ENCODE assay signal across 9 cellular contexts in genomic region chr3:29283297-29283681, GRCh38. TPM values are rescaled to one million over a fixed set of nuclear protein-coding genes. Genes with fewer than 3 reads are reported as not detected.
DNase-seq lines count a peak whose midpoint lies in the region; TF ChIP-seq lines count a peak whose summit lies in the region.
"Had no signal": no experiment of that assay in that cellular context is flagged by ENCODE, and none has a peak within 500 bp of the region (broad histone marks: within the 10 kb centered on the region; RNA-seq: fewer than 3 reads in every experiment).

No MANE protein-coding gene starts in this region.

- H3K27ac Mint-ChIP-seq in activated CD4-positive, alpha-beta T cell treated with anti-CD3 and anti-CD28 coated beads, Interleukin-2, amount 10 ng/mL, durations not matched to agents 24 days and 14 days, result peak overlapping the region; percentile 78
- no peak overlapping the region for H3K27ac Mint-ChIP-seq in activated naive CD8-positive, alpha-beta T cell

- H3K36me3 ChIP-seq in iPS-18a (ENCODE audit: control insufficient read depth, low read depth, low read length) (no peaks in the 10 kb centered on the region), testis (ENCODE audit: low read depth, missing control alignments) (no peaks in the 10 kb centered on the region)

- peak overlapping the region; percentile 0 for H3K9ac ChIP-seq in iPS-18a (ENCODE audit: low read length)

- no peaks in the 10 kb centered on the region for H3K9me3 Mint-ChIP-seq in activated CD4-positive, alpha-beta T cell treated with anti-CD3 and anti-CD28 coated beads, Interleukin-2, amount 10 ng/mL, durations not matched to agents 24 days and 14 days
- H3K9me3 Mint-ChIP-seq in activated naive CD8-positive, alpha-beta T cell (ENCODE audit: low read depth), result no peaks in the 10 kb centered on the region

- H3K4me1 Mint-ChIP-seq in activated CD4-positive, alpha-beta T cell treated with anti-CD3 and anti-CD28 coated beads, Interleukin-2, amount 10 ng/mL, durations not matched to agents 24 days and 14 days, result peaks cover 33% of the 10 kb centered on the region
- peaks cover 30% of the 10 kb centered on the region for H3K4me1 Mint-ChIP-seq in activated naive CD8-positive, alpha-beta T cell (ENCODE audit: low read depth)

- H3K4me3 ChIP-seq in iPS-18a (ENCODE audit: low read length) (peak overlapping the region; percentile 24), testis (peak overlapping the region; percentile 57 to 60)

- peaks cover 45% of the 10 kb centered on the region for H3K4me1 ChIP-seq in iPS-18a (ENCODE audit: control insufficient read depth, low read depth, low read length)
- peaks cover 3% of the 10 kb centered on the region for H3K4me1 ChIP-seq in testis

- 25 to 51% methylated on average over 3 of the region's 3 CpGs for WGBS in testis, 2 donors

- H3K27me3 ChIP-seq in iPS-18a (ENCODE audit: control insufficient read depth, insufficient read depth, low read length) (no peaks in the 10 kb centered on the region), testis (no peaks in the 10 kb centered on the region)

- H3K4me3 Mint-ChIP-seq in activated CD4-positive, alpha-beta T cell treated with anti-CD3 and anti-CD28 coated beads, Interleukin-2, amount 10 ng/mL, durations not matched to agents 24 days and 14 days, result peak overlapping the region; percentile 85
- H3K4me3 Mint-ChIP-seq in activated naive CD8-positive, alpha-beta T cell, result peak overlapping the region; percentile 4

- H3K36me3 Mint-ChIP-seq in activated CD4-positive, alpha-beta T cell treated with anti-CD3 and anti-CD28 coated beads, Interleukin-2, amount 10 ng/mL, durations not matched to agents 24 days and 14 days (ENCODE audit: low read depth), result no peaks in the 10 kb centered on the region
- no peaks in the 10 kb centered on the region for H3K36me3 Mint-ChIP-seq in activated naive CD8-positive, alpha-beta T cell

- TF ChIP-seq POLR2A in testis (IDR thresholded peaks at IDR 0.05), result no peak

- H3K9me3 ChIP-seq in iPS-18a (ENCODE audit: control insufficient read depth, low read depth, low read length), result no peaks in the 10 kb centered on the region
- no peaks in the 10 kb centered on the region for H3K9me3 ChIP-seq in testis

- peaks cover 5% of the 10 kb centered on the region for H3K27me3 Mint-ChIP-seq in activated CD4-positive, alpha-beta T cell treated with anti-CD3 and anti-CD28 coated beads, Interleukin-2, amount 10 ng/mL, durations not matched to agents 24 days and 14 days
- H3K27me3 Mint-ChIP-seq in activated naive CD8-positive, alpha-beta T cell, result peaks cover 9% of the 10 kb centered on the region

- no peak overlapping the region for H3K27ac ChIP-seq in iPS-18a (ENCODE audit: low read length)
- peak overlapping the region; percentile 70 to 87 for H3K27ac ChIP-seq in testis

- no peak for TF ChIP-seq CTCF in testis (IDR thresholded peaks at IDR 0.05)

- intact Hi-C loops in activated CD4-positive, alpha-beta T cell treated with anti-CD3 and anti-CD28 coated beads, Interleukin-2, amount 10 ng/mL, durations not matched to agents 24 days and 14 days (cut with micrococcal nuclease), result loop anchor here (2.0 to 5.0 kb wide), 7 partner anchors 26 to 441 kb away; no protein-coding TSS in a partner anchor
- intact Hi-C loops in testis (cut with DNase I; ENCODE audit: low total_unique reads), result no loop called here

- DNase-seq in activated CD4-positive, alpha-beta T cell treated with anti-CD3 and anti-CD28 coated beads, Interleukin-2, amount 10 ng/mL, durations not matched to agents 24 days and 14 days, result no peak
- no peak for DNase-seq in activated CD4-positive, alpha-beta T cell treated with anti-CD3 and anti-CD28 coated beads, Interleukin-2, amount 50 U/mL, for 48 hours
- DNase-seq in testis (no peak), NCI-H2196 treated with DMSO at 0.1 percent for 48 hours (lab: John Stamatoyannopoulos, UW; ENCODE audit: unreplicated experiment) (no peak), HK-2 (ENCODE audit: unreplicated experiment) (no peak), RKO (ENCODE audit: low spot score) (no peak)
- DNase-seq: activated CD4-positive, alpha-beta T cell treated with anti-CD3 and anti-CD28 coated beads, Interleukin-2, amount 50 U/mL, for 4 hours had no signal

RNA-seq across cellular contexts. Expression of gene RBMS3, which starts 2.4 kb away (rescaled TPM):
- total RNA-seq in activated CD4-positive, alpha-beta T cell treated with anti-CD3 and anti-CD28 coated beads, Interleukin-2, amount 10 ng/mL, durations not matched to agents 24 days and 14 days, result 4.3 and 5.0 TPM in 2 replicates
- 10 to 100 TPM; 19.7 to 36.2 TPM for total RNA-seq in testis
- 5.6 TPM for polyA plus RNA-seq in testis (ENCODE audit: insufficient read depth, low read depth, low replicate concordance)
